ENCODE assay signal across 8 cellular contexts in the genomic region with DNA sequence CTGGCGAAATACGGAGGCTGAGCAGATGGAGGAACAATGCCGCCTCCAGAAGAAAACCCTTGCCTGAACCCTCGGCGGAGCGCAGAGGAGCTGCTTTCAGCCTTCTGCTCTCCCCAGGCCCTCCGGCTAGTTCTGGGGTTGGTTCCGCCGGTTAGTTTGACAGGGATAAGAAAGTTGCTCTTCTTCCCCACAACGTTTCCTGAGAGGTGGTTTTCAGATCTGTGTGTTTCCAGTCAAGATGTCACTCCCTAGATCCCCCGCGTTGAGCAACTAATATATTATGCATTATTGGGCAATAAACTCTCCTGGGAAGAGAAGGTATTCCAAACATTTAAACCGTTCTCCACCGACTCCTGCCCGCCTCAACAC. TPM values are rescaled to one million over a fixed set of nuclear protein-coding genes. Genes with fewer than 3 reads are reported as not detected.
DNase-seq lines count a peak whose midpoint lies in the region; ATAC-seq and TF ChIP-seq lines count a peak whose summit lies in the region.

No MANE protein-coding gene starts in this region.

- DNase-seq in natural killer cell (no peak), dorsolateral prefrontal cortex (peak in 1 of 10 donors; percentile 55), midbrain (lab: John Stamatoyannopoulos, UW) (peak; percentile 62), epidermal melanocyte (ENCODE audit: insufficient read length, low spot score) (no peak), GM19238 (ENCODE audit: insufficient read length, low spot score) (no peak), dermis blood vessel endothelial cell (no peak)
- DNase-seq in natural killer cell treated with Interleukin-12 subunit alpha and Interleukin-12 subunit beta and Interleukin-15 and Interleukin-18, amount 100 ng/mL, for 72 hours (ENCODE audit: low spot score) = no peak
- no peak for DNase-seq in effector memory CD4-positive, alpha-beta T cell

- peaks cover 33 to 50% of the 10 kb centered on the region in 2 donors for H3K27me3 Mint-ChIP-seq in natural killer cell (ENCODE audit: low read depth in 2 of 2)
- peaks cover 41 to 58% of the 10 kb centered on the region in 2 donors for H3K27me3 Mint-ChIP-seq in natural killer cell treated with Interleukin-12 subunit alpha and Interleukin-12 subunit beta and Interleukin-15 and Interleukin-18, amount 100 ng/mL, for 72 hours

- H3K27me3 ChIP-seq in dorsolateral prefrontal cortex = no peaks in the 10 kb centered on the region
- peaks cover 16% of the 10 kb centered on the region for H3K27me3 ChIP-seq in effector memory CD4-positive, alpha-beta T cell (replicated peaks; ENCODE audit: control insufficient read depth, insufficient read depth, low read length, poor library complexity, severe bottlenecking)

- peak overlapping the region in 58 of 59 donors; percentile 80 to 98 (median 92) for H3K27ac ChIP-seq in dorsolateral prefrontal cortex
- no peak overlapping the region for H3K27ac ChIP-seq in effector memory CD4-positive, alpha-beta T cell (ENCODE audit: insufficient read depth, low read length, poor library complexity, severe bottlenecking)

- peaks cover 16% of the 10 kb centered on the region for H3K36me3 Mint-ChIP-seq in natural killer cell
- peaks cover 13% of the 10 kb centered on the region for H3K36me3 Mint-ChIP-seq in natural killer cell treated with Interleukin-12 subunit alpha and Interleukin-12 subunit beta and Interleukin-15 and Interleukin-18, amount 100 ng/mL, for 72 hours

- no peaks in the 10 kb centered on the region for H3K36me3 ChIP-seq in effector memory CD4-positive, alpha-beta T cell (ENCODE audit: control insufficient read depth, insufficient read depth, low read length)

- H3K9me3 ChIP-seq in effector memory CD4-positive, alpha-beta T cell (ENCODE audit: control insufficient read depth, low read length) = no peaks in the 10 kb centered on the region

- no peak for ATAC-seq in natural killer cell
- ATAC-seq in natural killer cell treated with Interleukin-12 subunit alpha and Interleukin-12 subunit beta and Interleukin-15 and Interleukin-18, amount 100 ng/mL, for 72 hours = no peak

- no peak overlapping the region for H3K27ac Mint-ChIP-seq in natural killer cell
- no peak overlapping the region for H3K27ac Mint-ChIP-seq in natural killer cell treated with Interleukin-12 subunit alpha and Interleukin-12 subunit beta and Interleukin-15 and Interleukin-18, amount 100 ng/mL, for 72 hours

- TF ChIP-seq CTCF in natural killer cell (IDR thresholded peaks at IDR 0.05) = no peak
- TF ChIP-seq CTCF in dorsolateral prefrontal cortex (IDR thresholded peaks at IDR 0.05 in 54 of 56, conservative IDR thresholded peaks at IDR 0.05 in 2 of 56; ENCODE audit: low read depth in 1 of 56, partially characterized antibody in 56 of 56) = peak in 5 of 56 donors; percentile 0 to 4 (median 3)

- intact Hi-C loops in natural killer cell (cut with micrococcal nuclease) (no loop called here), dorsolateral prefrontal cortex (cut with DNase I) (loop anchor here (5.0 to 10.0 kb wide), 3 partner anchors 154 to 1044 kb away; no protein-coding TSS in a partner anchor)

- peaks cover 0 to 3% of the 10 kb centered on the region in 2 donors for H3K9me3 Mint-ChIP-seq in natural killer cell
- no peaks in the 10 kb centered on the region for H3K9me3 Mint-ChIP-seq in natural killer cell treated with Interleukin-12 subunit alpha and Interleukin-12 subunit beta and Interleukin-15 and Interleukin-18, amount 100 ng/mL, for 72 hours

- peaks cover 37 to 39% of the 10 kb centered on the region in 2 donors for H3K4me1 Mint-ChIP-seq in natural killer cell
- peaks cover 11 to 29% of the 10 kb centered on the region in 2 donors for H3K4me1 Mint-ChIP-seq in natural killer cell treated with Interleukin-12 subunit alpha and Interleukin-12 subunit beta and Interleukin-15 and Interleukin-18, amount 100 ng/mL, for 72 hours (ENCODE audit: low read depth in 2 of 2)

- peak overlapping the region; percentile 51 to 90 (median 76) for H3K4me3 ChIP-seq in dorsolateral prefrontal cortex
- no peak overlapping the region for H3K4me3 ChIP-seq in effector memory CD4-positive, alpha-beta T cell (ENCODE audit: insufficient read depth, low read depth, low read length, poor library complexity, severe bottlenecking)

- H3K4me1 ChIP-seq in effector memory CD4-positive, alpha-beta T cell (ENCODE audit: control insufficient read depth, insufficient read depth, low read length, poor library complexity, severe bottlenecking) = no peaks in the 10 kb centered on the region

- H3K4me3 Mint-ChIP-seq in natural killer cell = peak overlapping the region; percentile 61
- H3K4me3 Mint-ChIP-seq in natural killer cell treated with Interleukin-12 subunit alpha and Interleukin-12 subunit beta and Interleukin-15 and Interleukin-18, amount 100 ng/mL, for 72 hours = no peak overlapping the region

RNA-seq across cellular contexts. Expression of a gene that starts 0.6 kb away (rescaled TPM):
- not detected for total RNA-seq in natural killer cell
- total RNA-seq in natural killer cell treated with Interleukin-12 subunit alpha and Interleukin-12 subunit beta and Interleukin-15 and Interleukin-18, amount 100 ng/mL, for 72 hours = not detected
- 10 to 100 TPM; 19.4 to 68.1 (median 55.8) TPM for total RNA-seq in dorsolateral prefrontal cortex
- 1.4 and 2.6 TPM in 2 replicates for total RNA-seq in dermis blood vessel endothelial cell
